ENCODE assay signal across 23 cellular contexts in the genomic region with DNA sequence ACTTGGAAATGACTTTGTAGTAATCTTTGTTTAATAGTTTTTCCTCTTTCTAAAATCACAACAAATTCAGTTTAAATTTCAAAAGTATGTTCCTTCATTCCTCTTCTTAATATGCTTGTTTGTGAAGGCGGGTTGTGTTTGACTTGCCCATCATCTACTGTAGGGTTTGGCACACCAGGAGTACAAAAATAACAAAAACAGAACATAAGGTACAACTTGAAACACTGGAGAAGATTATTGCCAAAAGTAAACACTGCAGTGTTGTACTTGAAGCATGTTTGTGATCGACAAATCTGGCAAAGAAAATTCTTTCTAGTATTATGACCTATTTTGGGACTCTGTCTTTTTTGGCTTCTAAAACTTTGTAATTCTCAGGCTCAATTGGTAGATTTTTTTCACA.
"Had no signal": no experiment of that assay in that cellular context is flagged by ENCODE, and none has a peak within 500 bp of the region (broad histone marks: within the 10 kb centered on the region; RNA-seq: fewer than 3 reads in every experiment).

No MANE protein-coding gene starts in this region.

- DNase-seq: activated CD4-positive, alpha-beta T cell treated with anti-CD3 and anti-CD28 coated beads for 48 hours; activated CD4-positive, alpha-beta T cell treated with anti-CD3 and anti-CD28 coated beads, Interleukin-2, amount 50 U/mL, for 4 hours; activated CD4-positive, CD25-positive, alpha-beta regulatory T cell treated with anti-CD3 and anti-CD28 coated beads, Interleukin-2, amount 50 U/mL, for 72 hours; activated CD8-positive, alpha-beta memory T cell treated with anti-CD3 and anti-CD28 coated beads, Interleukin-2, amount 50 U/mL, for 48 hours; activated CD8-positive, alpha-beta T cell treated with anti-CD3 and anti-CD28 coated beads, Interleukin-2, amount 10 ng/mL, durations not matched to agents 7 days and 5 days; activated gamma-delta T cell; activated naive CD4-positive, alpha-beta T cell treated with anti-CD3 and anti-CD28 coated beads for 36 hours; activated T-cell treated with anti-CD3 and anti-CD28 coated beads, Interleukin-2, amount 50 U/mL, for 1 hour; brain microvascular endothelial cell; KBM-7; MG63; MV-4-11; NCI-H1092 treated with DMSO at 0.1 percent for 48 hours; NCI-H1417 treated with DMSO at 0.1 percent for 48 hours; NCI-H1694; NCI-H2029 treated with DMSO at 0.1 percent for 48 hours; NCI-H524; PC-3; SHP77 had no signal

- H3K27ac ChIP-seq: brain microvascular endothelial cell, cardiac muscle cell had no signal

- H3K36me3 Mint-ChIP-seq: WTC11 had no signal

- H3K27me3 Mint-ChIP-seq: activated naive CD8-positive, alpha-beta T cell had no signal

- ATAC-seq: activated CD8-positive, alpha-beta T cell treated with anti-CD3 and anti-CD28 coated beads, Interleukin-2, amount 10 ng/mL, durations not matched to agents 7 days and 5 days; PC-3; WTC11 had no signal

- H3K27me3 ChIP-seq: brain microvascular endothelial cell, cardiac muscle cell, MG63 had no signal

- H3K27ac Mint-ChIP-seq: activated CD8-positive, alpha-beta T cell treated with anti-CD3 and anti-CD28 coated beads, Interleukin-2, amount 10 ng/mL, durations not matched to agents 7 days and 5 days; activated naive CD4-positive, alpha-beta T cell treated with anti-CD3 and anti-CD28 coated beads for 36 hours; activated naive CD8-positive, alpha-beta T cell; T-helper 1 cell treated with Interleukin-12 subunit alpha and Interleukin-12 subunit beta and Interleukin-4 antibody, amounts not matched to agents 30 μg/mL and 1 μg/mL, for 36 hours; WTC11 had no signal

- H3K4me1 Mint-ChIP-seq: WTC11 had no signal

- H3K36me3 ChIP-seq: brain microvascular endothelial cell, cardiac muscle cell, MG63 had no signal

- H3K9me3 ChIP-seq: MG63 had no signal

- H3K4me3 Mint-ChIP-seq: activated CD8-positive, alpha-beta T cell treated with anti-CD3 and anti-CD28 coated beads, Interleukin-2, amount 10 ng/mL, durations not matched to agents 7 days and 5 days; activated naive CD4-positive, alpha-beta T cell treated with anti-CD3 and anti-CD28 coated beads for 36 hours; activated naive CD8-positive, alpha-beta T cell; T-helper 1 cell treated with Interleukin-12 subunit alpha and Interleukin-12 subunit beta and Interleukin-4 antibody, amounts not matched to agents 30 μg/mL and 1 μg/mL, for 36 hours; WTC11 had no signal

- H3K4me3 ChIP-seq: cardiac muscle cell, MG63 had no signal
